Comparison of ENCODE assay signal across 1 cellular context in genomic region chr5:167608708-167609272, GRCh38.
TF ChIP-seq lines count a peak whose summit lies in the region.

No MANE protein-coding gene starts in this region.

TF ChIP-seq in GM23338, 12 proteins besides CTCF, POLR2A, EP300 and RAD21 (continued from another document):
- no peak for TF ChIP-seq ZNF462 (CRISPR knock-in tag; IDR thresholded peaks at IDR 0.05)
- TF ChIP-seq ZNF114 (CRISPR knock-in tag; IDR thresholded peaks at IDR 0.05) = no peak
- TF ChIP-seq EZH2 (IDR thresholded peaks at IDR 0.05; ENCODE audit: low read depth, unreplicated experiment) = no peak
